ENCODE assay signal across 9 cellular contexts in the genomic region with DNA sequence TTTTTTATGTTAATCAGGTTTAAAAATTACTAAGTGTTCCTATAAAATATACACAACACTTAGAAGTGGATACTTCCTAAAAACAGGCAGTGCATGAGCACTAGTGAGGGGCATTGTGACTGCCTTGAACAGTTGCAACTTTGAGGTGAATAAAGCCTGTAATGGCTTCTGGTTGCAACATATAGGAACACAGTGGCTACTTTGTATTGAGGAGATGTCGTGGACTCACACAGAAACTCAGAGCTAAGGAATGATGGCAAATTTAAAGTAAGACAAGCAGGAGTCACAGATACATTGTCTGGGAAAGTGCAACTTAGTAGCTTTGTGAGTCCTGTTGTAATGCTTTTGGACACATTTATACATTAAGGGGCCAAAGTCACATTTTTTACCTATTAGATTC. TPM values are rescaled to one million over a fixed set of nuclear protein-coding genes. Genes with fewer than 3 reads are reported as not detected.
A peak's percentile ranks its signal among the peaks of the same experiment; 100 is the strongest.
DNase-seq lines count a peak whose midpoint lies in the region; ATAC-seq and TF ChIP-seq lines count a peak whose summit lies in the region.
"Had no signal": no experiment of that assay in that cellular context is flagged by ENCODE, and none has a peak within 500 bp of the region (broad histone marks: within the 10 kb centered on the region; RNA-seq: fewer than 3 reads in every experiment).

No MANE protein-coding gene starts in this region.

- WGBS in psoas muscle, 3 donors: 0 to 53% (median 0%) methylated on average over 1 of the region's 1 CpG

- no peaks in the 10 kb centered on the region for H3K9me3 Mint-ChIP-seq in endothelial cell (ENCODE audit: unreplicated experiment)

- no peaks in the 10 kb centered on the region for H3K27me3 ChIP-seq in psoas muscle (ENCODE audit: insufficient read depth in 3 of 3, low read length in 2 of 3)

- H3K4me1 Mint-ChIP-seq in endothelial cell (ENCODE audit: unreplicated experiment): peaks cover 14% of the 10 kb centered on the region

- H3K4me1 ChIP-seq in psoas muscle: no peaks in the 10 kb centered on the region

- peaks cover 5% of the 10 kb centered on the region for H3K27me3 Mint-ChIP-seq in endothelial cell (ENCODE audit: unreplicated experiment)

- H3K36me3 ChIP-seq in psoas muscle (ENCODE audit: insufficient read depth in 1 of 2, low read depth in 1 of 2): peaks cover 0 to 4% of the 10 kb centered on the region in 2 donors

- intact Hi-C loops in psoas muscle (cut with DNase I): no loop called here

- H3K27ac Mint-ChIP-seq in endothelial cell (ENCODE audit: unreplicated experiment): no peak overlapping the region

- peak overlapping the region; percentile 80 for H3K27ac ChIP-seq in psoas muscle

- TF ChIP-seq CTCF in endothelial cell (IDR thresholded peaks at IDR 0.05; ENCODE audit: unreplicated experiment) (no peak), psoas muscle (IDR thresholded peaks at IDR 0.05) (no peak)

- ATAC-seq in psoas muscle (peak in 1 of 4 donors; percentile 1), GM21717 (IDR thresholded peaks at IDR 0.05; ENCODE audit: unreplicated experiment) (no peak), HG03378 (IDR thresholded peaks at IDR 0.05; ENCODE audit: unreplicated experiment) (no peak)

- peak overlapping the region; percentile 83 for H3K4me3 Mint-ChIP-seq in endothelial cell (ENCODE audit: unreplicated experiment)

- peak; percentile 35 for DNase-seq in EL
- DNase-seq in OCI-M1 (lab: John Stamatoyannopoulos, UW): peak; percentile 70
- no peak for DNase-seq in endothelial cell (ENCODE audit: low spot score)
- no peak for DNase-seq in psoas muscle
- no peak for DNase-seq in 8988T
- no peak for DNase-seq in NCI-H526 (lab: John Stamatoyannopoulos, UW)
- DNase-seq: T-helper 9 cell had no signal

- no peaks in the 10 kb centered on the region for H3K9me3 ChIP-seq in psoas muscle

- H3K4me3 ChIP-seq in psoas muscle: peak overlapping the region; percentile 62

- peaks cover 13% of the 10 kb centered on the region for H3K36me3 Mint-ChIP-seq in endothelial cell (ENCODE audit: low read depth, unreplicated experiment)

RNA-seq across cellular contexts. Expression of a gene that starts 0.9 kb away (rescaled TPM):
- total RNA-seq in endothelial cell (ENCODE audit: unreplicated experiment): 167 TPM
- 100 to 1,000 TPM in 3 of 4 donors, 10 to 100 TPM in 1; 86.6 to 204 (median 182) TPM for total RNA-seq in psoas muscle
- polyA plus RNA-seq in psoas muscle: 100 to 1,000 TPM in 2 of 3 donors, 10 to 100 TPM in 1; 88.0 to 290 (median 125) TPM

Comparison
In these comparisons a context has a peak if more than half of its experiments do, and no peak if none do; other contexts are left out.
1. DNase-seq: peak in EL (single experiment) and OCI-M1 (single experiment); none in endothelial cell (single experiment), psoas muscle (0 of 2), 8988T (single experiment) and NCI-H526 (0 of 2).